13 cellular contexts compared by ENCODE assay signal in genomic region chr14:68147331-68147730, GRCh38.
DNase-seq lines count a peak whose midpoint lies in the region; ATAC-seq, FAIRE-seq and TF ChIP-seq lines count a peak whose summit lies in the region.
"Had no signal": no experiment of that assay in that cellular context is flagged by ENCODE, and none has a peak within 500 bp of the region (broad histone marks: within the 10 kb centered on the region; RNA-seq: fewer than 3 reads in every experiment).

No MANE protein-coding gene starts in this region.

- H3K9me1 ChIP-seq in IMR-90 (ENCODE audit: insufficient read depth, low read length): peaks cover 7% of the 10 kb centered on the region; the same call in 1 of the 2 replicates

- no peaks in the 10 kb centered on the region for H3K79me2 ChIP-seq in smooth muscle cell (ENCODE audit: low read depth)

- WGBS in IMR-90 (ENCODE audit: extremely low coverage in 2 of 2, insufficient read length in 1 of 2), 2 experiments: no CpG with 5 or more reads among the region's 1 CpG
- 9% methylated on average over 1 of the region's 1 CpG for WGBS in smooth muscle cell (ENCODE audit: low lambda C conversion rate)

- H3K4me1 ChIP-seq in IMR-90 (ENCODE audit: control insufficient read depth, insufficient read depth, low read length) (peaks cover 14% of the 10 kb centered on the region), smooth muscle cell (ENCODE audit: low read depth) (peaks cover 31% of the 10 kb centered on the region)

- H3K9me3 ChIP-seq in IMR-90 (ENCODE audit: control insufficient read depth, insufficient read depth, low read length) (no peaks in the 10 kb centered on the region; the same call in 1 of the 2 replicates), smooth muscle cell (replicated peaks; ENCODE audit: low read depth) (no peaks in the 10 kb centered on the region)

- 0 out of 4 replicates have a peak, but pooled peaks cover 0 to 7% of the 10 kb centered on the region in 2 experiments for H3K79me1 ChIP-seq in IMR-90 (ENCODE audit: low read depth in 1 of 2, low read length in 2 of 2)

- H4K91ac ChIP-seq in IMR-90 (ENCODE audit: insufficient read depth, low read depth, low read length): no peak overlapping the region

- dilution Hi-C loops in IMR-90 (cut with HindIII; ENCODE audit: low sequenced_read_pairs, unreplicated experiment): no loop called here

- no peak for TF ChIP-seq POLR2A in IMR-90 (IDR thresholded peaks at IDR 0.05; ENCODE audit: low read depth, low read length)

- peak overlapping the region; percentile 82 for H2BK5ac ChIP-seq in IMR-90 (ENCODE audit: low read depth, low read length, poor library complexity, severe bottlenecking)

- 0 out of 2 replicates have a peak overlapping the region, but pooled peaks have one; percentile 11 for H3K18ac ChIP-seq in IMR-90 (ENCODE audit: low read depth, low read length)

- no peak overlapping the region for H3K23ac ChIP-seq in IMR-90 (ENCODE audit: low read depth, low read length)

- CTCF ChIA-PET in IMR-90 (lab: Yijun Ruan, JAX): no interaction called here

- H3K27me3 ChIP-seq in IMR-90 (ENCODE audit: control insufficient read depth, insufficient read depth, low read length): no peaks in the 10 kb centered on the region
- H3K27me3 ChIP-seq in smooth muscle cell (ENCODE audit: low read depth): no peaks in the 10 kb centered on the region

- H3K56ac ChIP-seq in IMR-90 (ENCODE audit: extremely low read depth, insufficient read depth, low read length): no peak overlapping the region

- H3K14ac ChIP-seq in IMR-90 (replicated peaks; ENCODE audit: low read depth, low read length): no peak overlapping the region

- H3K4me2 ChIP-seq in IMR-90 (ENCODE audit: low read depth, low read length): peak overlapping the region; percentile 25; the same call in 1 of the 2 replicates
- H3K4me2 ChIP-seq in smooth muscle cell: peak overlapping the region; percentile 65

- in situ Hi-C loops in IMR-90 (cut with MboI; ENCODE audit: low sequenced_read_pairs): loop anchor here (5.0 kb wide), 1 partner anchor 85 kb away; no protein-coding TSS in a partner anchor

- 0 out of 2 replicates have a peak overlapping the region, but pooled peaks have one; percentile 3 for H4K5ac ChIP-seq in IMR-90 (ENCODE audit: low read depth, low read length)

- DNase-seq in IMR-90 (no peak), glomerular visceral epithelial cell (ENCODE audit: extremely low spot score) (peak; percentile 71), smooth muscle cell (lab: John Stamatoyannopoulos, UW; ENCODE audit: unreplicated experiment) (no peak), DMS53 (lab: John Stamatoyannopoulos, UW) (no peak), HTR-8/SVneo (ENCODE audit: insufficient read length, low spot score) (no peak)
- no peak for DNase-seq in stimulated activated CD4-positive, alpha-beta T cell treated with anti-CD3 and anti-CD28 coated beads, Interleukin-1b, Interleukin-23, amount 100 ng/mL, for 48 hours
- DNase-seq: activated CD8-positive, alpha-beta T cell treated with anti-CD3 and anti-CD28 coated beads, Interleukin-2, amount 10 ng/mL, durations not matched to agents 7 days and 5 days; activated naive CD4-positive, alpha-beta T cell treated with anti-CD3 and anti-CD28 coated beads, Interleukin-2, amount 50 U/mL, for 16 hours; hippocampal formation; MM.1S; small intestine had no signal

- TF ChIP-seq RAD21 in IMR-90 (IDR thresholded peaks at IDR 0.05; ENCODE audit: low read length): no peak

- no peak overlapping the region for H2AK9ac ChIP-seq in IMR-90 (replicated peaks; ENCODE audit: low read depth, low read length, poor library complexity)

- TF ChIP-seq CTCF in IMR-90 (conservative IDR thresholded peaks at IDR 0.05; ENCODE audit: low read depth, low read length) (no peak), smooth muscle cell (IDR thresholded peaks at IDR 0.05; ENCODE audit: borderline replicate concordance, insufficient read depth, poor library complexity, severe bottlenecking) (no peak)

- ATAC-seq in IMR-90 (ENCODE audit: low read depth) (peak; percentile 6; the same call in 1 of the 2 replicates), SK-N-SH treated with all-trans-retinoic acid at 6 μM for 48 hours (0 out of 3 replicates have a peak, but pooled peaks have one; percentile 1), GM21447 (IDR thresholded peaks at IDR 0.05; ENCODE audit: unreplicated experiment) (no peak)
- ATAC-seq: activated CD8-positive, alpha-beta T cell treated with anti-CD3 and anti-CD28 coated beads, Interleukin-2, amount 10 ng/mL, durations not matched to agents 7 days and 5 days had no signal

- no peak overlapping the region for H3K4ac ChIP-seq in IMR-90 (ENCODE audit: low read depth, low read length)

- H3K36me3 ChIP-seq in IMR-90 (ENCODE audit: control insufficient read depth, insufficient read depth, low read length): no peaks in the 10 kb centered on the region
- H3K36me3 ChIP-seq in smooth muscle cell (ENCODE audit: low read depth): peaks cover 5% of the 10 kb centered on the region

- POLR2A ChIA-PET in IMR-90 (lab: Charles Lee; ENCODE audit: unreplicated experiment): no interaction called here

- H2BK15ac ChIP-seq in IMR-90 (ENCODE audit: low read depth, low read length): no peak overlapping the region

- no peak overlapping the region for H2AK5ac ChIP-seq in IMR-90 (ENCODE audit: low read depth, low read length)

- H2AFZ ChIP-seq in IMR-90 (replicated peaks; ENCODE audit: low read length, poor library complexity) (no peak overlapping the region), smooth muscle cell (ENCODE audit: low read depth) (no peak overlapping the region)

- H3K4me3 ChIP-seq in IMR-90 (ENCODE audit: insufficient read depth, low read depth, low read length): no peak overlapping the region
- no peak overlapping the region for H3K4me3 ChIP-seq in smooth muscle cell

- H2BK20ac ChIP-seq in IMR-90 (ENCODE audit: low read depth, low read length): no peak overlapping the region

- H3K9ac ChIP-seq in IMR-90 (ENCODE audit: low read depth, low read length) (no peak overlapping the region), smooth muscle cell (ENCODE audit: low read depth) (no peak overlapping the region)

- peak overlapping the region in 1 of 2 experiments; percentile 42; a peak in 1 of 4 replicates for H4K8ac ChIP-seq in IMR-90 (ENCODE audit: low read depth in 2 of 2, low read length in 2 of 2)

- intact Hi-C loops in IMR-90 (cut with micrococcal nuclease): loop anchor here (5.0 to 10.0 kb wide), 3 partner anchors 85 to 647 kb away; partner anchors contain the start of gene ZFP36L1

- H3K27ac ChIP-seq in IMR-90 (ENCODE audit: insufficient read depth, low read length) (peak overlapping the region; percentile 34; the same call in 1 of the 2 replicates), smooth muscle cell (ENCODE audit: low read depth) (peak overlapping the region; percentile 100)

- no TSS peak for BruUV-seq in IMR-90 (replicated peaks; lab: Mats Ljungman, UMichigan)

- no peaks in the 10 kb centered on the region for H4K20me1 ChIP-seq in IMR-90 (ENCODE audit: insufficient read depth, low read length)
- H4K20me1 ChIP-seq in smooth muscle cell (ENCODE audit: low read depth): no peaks in the 10 kb centered on the region

- no peak overlapping the region for H2BK120ac ChIP-seq in IMR-90 (ENCODE audit: low read depth, low read length)

- peaks cover 7% of the 10 kb centered on the region for H3F3A ChIP-seq in smooth muscle cell (ENCODE audit: low read depth)

- FAIRE-seq in HTR-8/SVneo (lab: Jason Lieb, UNC): no peak

TF ChIP-seq in IMR-90, 13 proteins besides CTCF, POLR2A, EP300 and RAD21:
- TF ChIP-seq NFE2L2 (IDR thresholded peaks at IDR 0.05; ENCODE audit: low read depth, low read length) (no peak), USF2 (IDR thresholded peaks at IDR 0.05; ENCODE audit: low read depth, low read length) (no peak), MXI1 (IDR thresholded peaks at IDR 0.05; ENCODE audit: borderline replicate concordance, low read depth, low read length) (no peak), SMC3 (IDR thresholded peaks at IDR 0.05; ENCODE audit: low read depth, low read length) (no peak)

TF ChIP-seq in SK-N-SH treated with all-trans-retinoic acid at 6 μM for 48 hours, 23 proteins besides CTCF, POLR2A, EP300 and RAD21:
- TF ChIP-seq CSRNP3 (CRISPR knock-in tag; IDR thresholded peaks at IDR 0.05): no peak
- no peak for TF ChIP-seq SNAI2 (CRISPR knock-in tag; IDR thresholded peaks at IDR 0.05)
- no peak for TF ChIP-seq BACH2 (CRISPR knock-in tag; IDR thresholded peaks at IDR 0.05; ENCODE audit: borderline replicate concordance)
- TF ChIP-seq ZNF70 (CRISPR knock-in tag; IDR thresholded peaks at IDR 0.05): no peak
- TF ChIP-seq ZNF8 (CRISPR knock-in tag; IDR thresholded peaks at IDR 0.05): no peak
- no peak for TF ChIP-seq OSR1 (CRISPR knock-in tag; IDR thresholded peaks at IDR 0.05)
- no peak for TF ChIP-seq PATZ1 (CRISPR knock-in tag; IDR thresholded peaks at IDR 0.05; ENCODE audit: borderline replicate concordance)
- TF ChIP-seq TOX (CRISPR knock-in tag; IDR thresholded peaks at IDR 0.05; ENCODE audit: borderline replicate concordance): no peak
